Comparison of ENCODE assay signal across 1 cellular context in the genomic region with DNA sequence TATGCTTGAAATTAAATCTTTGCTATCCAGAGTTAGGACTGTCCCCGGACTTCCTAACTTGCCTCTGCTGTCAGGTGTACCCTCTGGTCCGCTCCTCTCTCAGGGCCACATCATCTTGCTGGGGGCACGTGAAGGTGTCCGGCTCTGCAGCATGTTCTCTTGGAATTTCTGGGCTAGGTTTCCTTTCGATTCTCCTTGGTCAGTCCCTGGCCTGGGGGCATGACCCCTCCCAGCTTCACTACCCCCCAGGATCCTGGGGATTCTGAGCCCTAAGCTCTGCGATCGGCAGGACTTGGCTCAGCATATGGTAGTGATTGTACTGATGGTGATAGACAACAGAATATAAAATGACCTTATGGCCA.
TF ChIP-seq lines count a peak whose summit lies in the region.

No MANE protein-coding gene starts in this region.

TF ChIP-seq in HepG2, 621 proteins besides CTCF, POLR2A, EP300 and RAD21 (continues in another document):
- TF ChIP-seq NR2C2 (CRISPR knock-in tag; IDR thresholded peaks at IDR 0.05; ENCODE audit: borderline replicate concordance) (no peak), ZNF616 (CRISPR knock-in tag; IDR thresholded peaks at IDR 0.05; ENCODE audit: low read depth) (0 out of 2 replicates have a peak, but pooled peaks have one; percentile 12), ZNF362 (CRISPR knock-in tag; IDR thresholded peaks at IDR 0.05; ENCODE audit: borderline replicate concordance) (no peak), CENPT (CRISPR knock-in tag; IDR thresholded peaks at IDR 0.05; ENCODE audit: low read depth) (no peak), ZBTB42 (CRISPR knock-in tag; IDR thresholded peaks at IDR 0.05) (0 out of 2 replicates have a peak, but pooled peaks have one; percentile 31), ZBTB38 (CRISPR knock-in tag; IDR thresholded peaks at IDR 0.05) (peak; percentile 66; the same call in 1 of the 2 replicates), ZNF230 (CRISPR knock-in tag; IDR thresholded peaks at IDR 0.05) (no peak), ZNF430 (CRISPR knock-in tag; IDR thresholded peaks at IDR 0.05) (no peak), PHF5A (CRISPR knock-in tag; IDR thresholded peaks at IDR 0.05; ENCODE audit: low read depth, unreplicated experiment) (no peak), IRF9 (CRISPR knock-in tag; IDR thresholded peaks at IDR 0.05; ENCODE audit: borderline replicate concordance) (no peak), GTF3A (CRISPR knock-in tag; conservative IDR thresholded peaks at IDR 0.05) (no peak), NCOR1 (IDR thresholded peaks at IDR 0.05; ENCODE audit: borderline replicate concordance, low read length) (no peak), U2AF2 (IDR thresholded peaks at IDR 0.05; ENCODE audit: low read depth, low read length) (no peak), ZNF546 (CRISPR knock-in tag; conservative IDR thresholded peaks at IDR 0.05) (no peak), ZC3H4 (CRISPR knock-in tag; IDR thresholded peaks at IDR 0.05; ENCODE audit: borderline replicate concordance) (0 out of 2 replicates have a peak, but pooled peaks have one; percentile 51), ETV5 (CRISPR knock-in tag; IDR thresholded peaks at IDR 0.05; ENCODE audit: borderline replicate concordance) (no peak), KMT2A (CRISPR knock-in tag; IDR thresholded peaks at IDR 0.05) (no peak), ZNF501 (CRISPR knock-in tag; IDR thresholded peaks at IDR 0.05) (peak; percentile 6; the same call in 1 of the 2 replicates), ZFP36 (IDR thresholded peaks at IDR 0.05; ENCODE audit: borderline replicate concordance, low read depth, low read length, partially characterized antibody) (no peak), ZNF589 (CRISPR knock-in tag; conservative IDR thresholded peaks at IDR 0.05) (0 out of 2 replicates have a peak, but pooled peaks have one; percentile 2), ZNF367 (CRISPR knock-in tag; IDR thresholded peaks at IDR 0.05; ENCODE audit: borderline replicate concordance) (no peak), ZSCAN25 (CRISPR knock-in tag; IDR thresholded peaks at IDR 0.05) (no peak), ERF (CRISPR knock-in tag; IDR thresholded peaks at IDR 0.05) (no peak), ZNF674 (CRISPR knock-in tag; IDR thresholded peaks at IDR 0.05; ENCODE audit: low read depth) (no peak), TRIM24 (CRISPR knock-in tag; IDR thresholded peaks at IDR 0.05) (no peak), KDM3A (CRISPR knock-in tag; IDR thresholded peaks at IDR 0.05; ENCODE audit: low read depth) (no peak), ZNF296 (CRISPR knock-in tag; conservative IDR thresholded peaks at IDR 0.05) (0 out of 2 replicates have a peak, but pooled peaks have one; percentile 8), ARNT2 (CRISPR knock-in tag; IDR thresholded peaks at IDR 0.05; ENCODE audit: low read depth) (no peak), ZFP82 (CRISPR knock-in tag; IDR thresholded peaks at IDR 0.05; ENCODE audit: borderline replicate concordance) (0 out of 2 replicates have a peak, but pooled peaks have one; percentile 18), ZNF20 (CRISPR knock-in tag; IDR thresholded peaks at IDR 0.05) (no peak), ZNF816 (CRISPR knock-in tag; IDR thresholded peaks at IDR 0.05; ENCODE audit: borderline replicate concordance) (0 out of 2 replicates have a peak, but pooled peaks have one; percentile 56)
- TF ChIP-seq, protein P1, sequence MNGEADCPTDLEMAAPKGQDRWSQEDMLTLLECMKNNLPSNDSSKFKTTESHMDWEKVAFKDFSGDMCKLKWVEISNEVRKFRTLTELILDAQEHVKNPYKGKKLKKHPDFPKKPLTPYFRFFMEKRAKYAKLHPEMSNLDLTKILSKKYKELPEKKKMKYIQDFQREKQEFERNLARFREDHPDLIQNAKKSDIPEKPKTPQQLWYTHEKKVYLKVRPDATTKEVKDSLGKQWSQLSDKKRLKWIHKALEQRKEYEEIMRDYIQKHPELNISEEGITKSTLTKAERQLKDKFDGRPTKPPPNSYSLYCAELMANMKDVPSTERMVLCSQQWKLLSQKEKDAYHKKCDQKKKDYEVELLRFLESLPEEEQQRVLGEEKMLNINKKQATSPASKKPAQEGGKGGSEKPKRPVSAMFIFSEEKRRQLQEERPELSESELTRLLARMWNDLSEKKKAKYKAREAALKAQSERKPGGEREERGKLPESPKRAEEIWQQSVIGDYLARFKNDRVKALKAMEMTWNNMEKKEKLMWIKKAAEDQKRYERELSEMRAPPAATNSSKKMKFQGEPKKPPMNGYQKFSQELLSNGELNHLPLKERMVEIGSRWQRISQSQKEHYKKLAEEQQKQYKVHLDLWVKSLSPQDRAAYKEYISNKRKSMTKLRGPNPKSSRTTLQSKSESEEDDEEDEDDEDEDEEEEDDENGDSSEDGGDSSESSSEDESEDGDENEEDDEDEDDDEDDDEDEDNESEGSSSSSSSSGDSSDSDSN (CRISPR knock-in tag; IDR thresholded peaks at IDR 0.05) = no peak
- TF ChIP-seq, protein P2, sequence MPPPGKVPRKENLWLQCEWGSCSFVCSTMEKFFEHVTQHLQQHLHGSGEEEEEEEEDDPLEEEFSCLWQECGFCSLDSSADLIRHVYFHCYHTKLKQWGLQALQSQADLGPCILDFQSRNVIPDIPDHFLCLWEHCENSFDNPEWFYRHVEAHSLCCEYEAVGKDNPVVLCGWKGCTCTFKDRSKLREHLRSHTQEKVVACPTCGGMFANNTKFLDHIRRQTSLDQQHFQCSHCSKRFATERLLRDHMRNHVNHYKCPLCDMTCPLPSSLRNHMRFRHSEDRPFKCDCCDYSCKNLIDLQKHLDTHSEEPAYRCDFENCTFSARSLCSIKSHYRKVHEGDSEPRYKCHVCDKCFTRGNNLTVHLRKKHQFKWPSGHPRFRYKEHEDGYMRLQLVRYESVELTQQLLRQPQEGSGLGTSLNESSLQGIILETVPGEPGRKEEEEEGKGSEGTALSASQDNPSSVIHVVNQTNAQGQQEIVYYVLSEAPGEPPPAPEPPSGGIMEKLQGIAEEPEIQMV (CRISPR knock-in tag; IDR thresholded peaks at IDR 0.05; ENCODE audit: low read depth) = 0 out of 2 replicates have a peak, but pooled peaks have one; percentile 31
- TF ChIP-seq, protein P3, sequence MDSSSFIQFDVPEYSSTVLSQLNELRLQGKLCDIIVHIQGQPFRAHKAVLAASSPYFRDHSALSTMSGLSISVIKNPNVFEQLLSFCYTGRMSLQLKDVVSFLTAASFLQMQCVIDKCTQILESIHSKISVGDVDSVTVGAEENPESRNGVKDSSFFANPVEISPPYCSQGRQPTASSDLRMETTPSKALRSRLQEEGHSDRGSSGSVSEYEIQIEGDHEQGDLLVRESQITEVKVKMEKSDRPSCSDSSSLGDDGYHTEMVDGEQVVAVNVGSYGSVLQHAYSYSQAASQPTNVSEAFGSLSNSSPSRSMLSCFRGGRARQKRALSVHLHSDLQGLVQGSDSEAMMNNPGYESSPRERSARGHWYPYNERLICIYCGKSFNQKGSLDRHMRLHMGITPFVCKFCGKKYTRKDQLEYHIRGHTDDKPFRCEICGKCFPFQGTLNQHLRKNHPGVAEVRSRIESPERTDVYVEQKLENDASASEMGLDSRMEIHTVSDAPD (CRISPR knock-in tag; IDR thresholded peaks at IDR 0.05) = no peak
- TF ChIP-seq, protein P4, sequence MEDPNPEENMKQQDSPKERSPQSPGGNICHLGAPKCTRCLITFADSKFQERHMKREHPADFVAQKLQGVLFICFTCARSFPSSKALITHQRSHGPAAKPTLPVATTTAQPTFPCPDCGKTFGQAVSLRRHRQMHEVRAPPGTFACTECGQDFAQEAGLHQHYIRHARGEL (CRISPR knock-in tag; IDR thresholded peaks at IDR 0.05) = no peak
- TF ChIP-seq, protein P5, sequence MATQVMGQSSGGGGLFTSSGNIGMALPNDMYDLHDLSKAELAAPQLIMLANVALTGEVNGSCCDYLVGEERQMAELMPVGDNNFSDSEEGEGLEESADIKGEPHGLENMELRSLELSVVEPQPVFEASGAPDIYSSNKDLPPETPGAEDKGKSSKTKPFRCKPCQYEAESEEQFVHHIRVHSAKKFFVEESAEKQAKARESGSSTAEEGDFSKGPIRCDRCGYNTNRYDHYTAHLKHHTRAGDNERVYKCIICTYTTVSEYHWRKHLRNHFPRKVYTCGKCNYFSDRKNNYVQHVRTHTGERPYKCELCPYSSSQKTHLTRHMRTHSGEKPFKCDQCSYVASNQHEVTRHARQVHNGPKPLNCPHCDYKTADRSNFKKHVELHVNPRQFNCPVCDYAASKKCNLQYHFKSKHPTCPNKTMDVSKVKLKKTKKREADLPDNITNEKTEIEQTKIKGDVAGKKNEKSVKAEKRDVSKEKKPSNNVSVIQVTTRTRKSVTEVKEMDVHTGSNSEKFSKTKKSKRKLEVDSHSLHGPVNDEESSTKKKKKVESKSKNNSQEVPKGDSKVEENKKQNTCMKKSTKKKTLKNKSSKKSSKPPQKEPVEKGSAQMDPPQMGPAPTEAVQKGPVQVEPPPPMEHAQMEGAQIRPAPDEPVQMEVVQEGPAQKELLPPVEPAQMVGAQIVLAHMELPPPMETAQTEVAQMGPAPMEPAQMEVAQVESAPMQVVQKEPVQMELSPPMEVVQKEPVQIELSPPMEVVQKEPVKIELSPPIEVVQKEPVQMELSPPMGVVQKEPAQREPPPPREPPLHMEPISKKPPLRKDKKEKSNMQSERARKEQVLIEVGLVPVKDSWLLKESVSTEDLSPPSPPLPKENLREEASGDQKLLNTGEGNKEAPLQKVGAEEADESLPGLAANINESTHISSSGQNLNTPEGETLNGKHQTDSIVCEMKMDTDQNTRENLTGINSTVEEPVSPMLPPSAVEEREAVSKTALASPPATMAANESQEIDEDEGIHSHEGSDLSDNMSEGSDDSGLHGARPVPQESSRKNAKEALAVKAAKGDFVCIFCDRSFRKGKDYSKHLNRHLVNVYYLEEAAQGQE (IDR thresholded peaks at IDR 0.05; ENCODE audit: borderline replicate concordance in 1 of 2, low read depth in 1 of 2, low read length in 2 of 2) = no peak
- TF ChIP-seq, protein P6, sequence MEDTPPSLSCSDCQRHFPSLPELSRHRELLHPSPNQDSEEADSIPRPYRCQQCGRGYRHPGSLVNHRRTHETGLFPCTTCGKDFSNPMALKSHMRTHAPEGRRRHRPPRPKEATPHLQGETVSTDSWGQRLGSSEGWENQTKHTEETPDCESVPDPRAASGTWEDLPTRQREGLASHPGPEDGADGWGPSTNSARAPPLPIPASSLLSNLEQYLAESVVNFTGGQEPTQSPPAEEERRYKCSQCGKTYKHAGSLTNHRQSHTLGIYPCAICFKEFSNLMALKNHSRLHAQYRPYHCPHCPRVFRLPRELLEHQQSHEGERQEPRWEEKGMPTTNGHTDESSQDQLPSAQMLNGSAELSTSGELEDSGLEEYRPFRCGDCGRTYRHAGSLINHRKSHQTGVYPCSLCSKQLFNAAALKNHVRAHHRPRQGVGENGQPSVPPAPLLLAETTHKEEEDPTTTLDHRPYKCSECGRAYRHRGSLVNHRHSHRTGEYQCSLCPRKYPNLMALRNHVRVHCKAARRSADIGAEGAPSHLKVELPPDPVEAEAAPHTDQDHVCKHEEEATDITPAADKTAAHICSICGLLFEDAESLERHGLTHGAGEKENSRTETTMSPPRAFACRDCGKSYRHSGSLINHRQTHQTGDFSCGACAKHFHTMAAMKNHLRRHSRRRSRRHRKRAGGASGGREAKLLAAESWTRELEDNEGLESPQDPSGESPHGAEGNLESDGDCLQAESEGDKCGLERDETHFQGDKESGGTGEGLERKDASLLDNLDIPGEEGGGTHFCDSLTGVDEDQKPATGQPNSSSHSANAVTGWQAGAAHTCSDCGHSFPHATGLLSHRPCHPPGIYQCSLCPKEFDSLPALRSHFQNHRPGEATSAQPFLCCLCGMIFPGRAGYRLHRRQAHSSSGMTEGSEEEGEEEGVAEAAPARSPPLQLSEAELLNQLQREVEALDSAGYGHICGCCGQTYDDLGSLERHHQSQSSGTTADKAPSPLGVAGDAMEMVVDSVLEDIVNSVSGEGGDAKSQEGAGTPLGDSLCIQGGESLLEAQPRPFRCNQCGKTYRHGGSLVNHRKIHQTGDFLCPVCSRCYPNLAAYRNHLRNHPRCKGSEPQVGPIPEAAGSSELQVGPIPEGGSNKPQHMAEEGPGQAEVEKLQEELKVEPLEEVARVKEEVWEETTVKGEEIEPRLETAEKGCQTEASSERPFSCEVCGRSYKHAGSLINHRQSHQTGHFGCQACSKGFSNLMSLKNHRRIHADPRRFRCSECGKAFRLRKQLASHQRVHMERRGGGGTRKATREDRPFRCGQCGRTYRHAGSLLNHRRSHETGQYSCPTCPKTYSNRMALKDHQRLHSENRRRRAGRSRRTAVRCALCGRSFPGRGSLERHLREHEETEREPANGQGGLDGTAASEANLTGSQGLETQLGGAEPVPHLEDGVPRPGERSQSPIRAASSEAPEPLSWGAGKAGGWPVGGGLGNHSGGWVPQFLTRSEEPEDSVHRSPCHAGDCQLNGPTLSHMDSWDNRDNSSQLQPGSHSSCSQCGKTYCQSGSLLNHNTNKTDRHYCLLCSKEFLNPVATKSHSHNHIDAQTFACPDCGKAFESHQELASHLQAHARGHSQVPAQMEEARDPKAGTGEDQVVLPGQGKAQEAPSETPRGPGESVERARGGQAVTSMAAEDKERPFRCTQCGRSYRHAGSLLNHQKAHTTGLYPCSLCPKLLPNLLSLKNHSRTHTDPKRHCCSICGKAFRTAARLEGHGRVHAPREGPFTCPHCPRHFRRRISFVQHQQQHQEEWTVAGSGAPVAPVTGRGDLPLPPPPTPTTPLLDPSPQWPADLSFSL (CRISPR knock-in tag; IDR thresholded peaks at IDR 0.05) = no peak
- TF ChIP-seq, protein P7, sequence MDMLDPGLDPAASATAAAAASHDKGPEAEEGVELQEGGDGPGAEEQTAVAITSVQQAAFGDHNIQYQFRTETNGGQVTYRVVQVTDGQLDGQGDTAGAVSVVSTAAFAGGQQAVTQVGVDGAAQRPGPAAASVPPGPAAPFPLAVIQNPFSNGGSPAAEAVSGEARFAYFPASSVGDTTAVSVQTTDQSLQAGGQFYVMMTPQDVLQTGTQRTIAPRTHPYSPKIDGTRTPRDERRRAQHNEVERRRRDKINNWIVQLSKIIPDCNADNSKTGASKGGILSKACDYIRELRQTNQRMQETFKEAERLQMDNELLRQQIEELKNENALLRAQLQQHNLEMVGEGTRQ (IDR thresholded peaks at IDR 0.05; ENCODE audit: low read depth, low read length) = no peak
- TF ChIP-seq, protein P7 (CRISPR knock-in tag; IDR thresholded peaks at IDR 0.05; ENCODE audit: borderline replicate concordance) = no peak
